10 cellular contexts compared by ENCODE assay signal in the genomic region with DNA sequence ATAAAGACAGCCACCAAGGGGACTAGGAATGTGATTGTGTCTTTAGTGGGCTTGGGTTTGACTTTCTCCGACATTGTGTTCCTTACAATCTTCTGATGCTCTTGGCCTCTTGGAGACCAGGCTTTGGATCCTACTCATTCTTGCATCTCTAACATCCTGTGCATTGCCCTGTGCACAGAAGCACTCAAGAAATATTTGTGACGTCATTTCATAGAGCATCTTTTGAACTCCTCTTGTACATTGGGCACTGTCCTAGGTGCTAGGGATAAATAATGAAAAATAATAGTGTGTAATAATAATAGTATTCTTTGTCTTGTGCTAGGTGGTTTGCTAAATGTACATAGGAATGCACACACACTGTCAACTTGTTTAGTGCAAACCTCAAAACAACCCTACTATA.
"Had no signal": no experiment of that assay in that cellular context is flagged by ENCODE, and none has a peak within 500 bp of the region (broad histone marks: within the 10 kb centered on the region; RNA-seq: fewer than 3 reads in every experiment).

No MANE protein-coding gene starts in this region.

- DNase-seq: GM23248, GOT3, H9, HCEC 1CT, HFFc6, IMR-90, Kasumi-1, KG1 had no signal

- H3K4me3 Mint-ChIP-seq: H9, HFFc6 had no signal

- FAIRE-seq: H54 had no signal

- H2AFZ ChIP-seq: GM23248 had no signal

- H3K4me3 ChIP-seq: GM23248 had no signal

- H3K27ac ChIP-seq: GM23248, HL-60 had no signal

- H3K9ac ChIP-seq: GM23248 had no signal

- H3K27ac Mint-ChIP-seq: H9, HFFc6 had no signal
